Comparison of ENCODE assay signal across 1 cellular context in the genomic region with DNA sequence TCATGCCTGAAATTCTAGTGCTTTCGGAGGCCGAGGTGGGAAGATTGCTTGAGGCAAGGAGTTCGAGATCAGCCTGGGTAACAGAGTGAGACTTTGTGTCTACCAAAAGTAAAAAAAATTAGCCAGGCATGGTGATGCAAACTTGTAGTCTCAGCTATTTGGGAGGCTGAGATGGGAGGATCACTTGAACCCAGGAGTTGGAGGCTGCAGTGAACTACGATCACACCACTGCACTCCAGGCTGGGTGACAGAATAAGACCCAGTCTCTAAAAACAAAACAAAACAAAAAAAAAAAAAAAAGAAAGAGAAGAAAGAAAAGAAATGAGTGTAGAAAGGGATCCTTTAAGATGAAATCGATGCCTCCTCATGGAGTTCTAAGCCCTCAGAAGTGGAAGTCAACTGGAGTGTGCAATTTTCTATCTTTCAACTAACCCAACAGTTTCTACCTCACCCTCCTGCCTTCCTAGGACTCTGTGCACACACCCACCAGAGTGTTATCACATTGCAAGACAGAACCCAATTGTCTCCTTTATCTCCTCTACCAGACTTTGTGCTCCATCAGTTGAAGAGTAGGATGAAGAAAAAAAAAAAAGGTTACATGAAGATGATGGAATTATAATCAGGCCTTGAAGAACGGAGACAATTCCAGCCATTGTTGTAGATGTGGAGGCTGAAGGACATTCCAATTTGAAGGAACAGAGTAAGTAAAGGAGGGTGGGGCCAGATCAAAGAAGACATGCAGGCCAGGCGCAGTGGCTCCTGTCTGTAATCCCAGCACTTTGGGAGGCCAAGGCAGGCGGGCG.
TF ChIP-seq lines count a peak whose summit lies in the region.

No MANE protein-coding gene starts in this region.

TF ChIP-seq in K562, 482 proteins besides CTCF, POLR2A, EP300 and RAD21 (continued from another document and continues in another):
- TF ChIP-seq, protein P1, sequence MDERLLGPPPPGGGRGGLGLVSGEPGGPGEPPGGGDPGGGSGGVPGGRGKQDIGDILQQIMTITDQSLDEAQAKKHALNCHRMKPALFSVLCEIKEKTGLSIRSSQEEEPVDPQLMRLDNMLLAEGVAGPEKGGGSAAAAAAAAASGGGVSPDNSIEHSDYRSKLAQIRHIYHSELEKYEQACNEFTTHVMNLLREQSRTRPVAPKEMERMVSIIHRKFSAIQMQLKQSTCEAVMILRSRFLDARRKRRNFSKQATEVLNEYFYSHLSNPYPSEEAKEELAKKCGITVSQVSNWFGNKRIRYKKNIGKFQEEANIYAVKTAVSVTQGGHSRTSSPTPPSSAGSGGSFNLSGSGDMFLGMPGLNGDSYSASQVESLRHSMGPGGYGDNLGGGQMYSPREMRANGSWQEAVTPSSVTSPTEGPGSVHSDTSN (CRISPR knock-in tag; IDR thresholded peaks at IDR 0.05; ENCODE audit: low read depth): no peak
- TF ChIP-seq, protein P1 (tag; conservative IDR thresholded peaks at IDR 0.05; ENCODE audit: low read depth): peak; percentile 61; the same call in 1 of the 2 replicates
- TF ChIP-seq, protein P2, sequence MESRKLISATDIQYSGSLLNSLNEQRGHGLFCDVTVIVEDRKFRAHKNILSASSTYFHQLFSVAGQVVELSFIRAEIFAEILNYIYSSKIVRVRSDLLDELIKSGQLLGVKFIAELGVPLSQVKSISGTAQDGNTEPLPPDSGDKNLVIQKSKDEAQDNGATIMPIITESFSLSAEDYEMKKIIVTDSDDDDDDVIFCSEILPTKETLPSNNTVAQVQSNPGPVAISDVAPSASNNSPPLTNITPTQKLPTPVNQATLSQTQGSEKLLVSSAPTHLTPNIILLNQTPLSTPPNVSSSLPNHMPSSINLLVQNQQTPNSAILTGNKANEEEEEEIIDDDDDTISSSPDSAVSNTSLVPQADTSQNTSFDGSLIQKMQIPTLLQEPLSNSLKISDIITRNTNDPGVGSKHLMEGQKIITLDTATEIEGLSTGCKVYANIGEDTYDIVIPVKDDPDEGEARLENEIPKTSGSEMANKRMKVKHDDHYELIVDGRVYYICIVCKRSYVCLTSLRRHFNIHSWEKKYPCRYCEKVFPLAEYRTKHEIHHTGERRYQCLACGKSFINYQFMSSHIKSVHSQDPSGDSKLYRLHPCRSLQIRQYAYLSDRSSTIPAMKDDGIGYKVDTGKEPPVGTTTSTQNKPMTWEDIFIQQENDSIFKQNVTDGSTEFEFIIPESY (CRISPR knock-in tag; IDR thresholded peaks at IDR 0.05): no peak
- TF ChIP-seq MBD2 (IDR thresholded peaks at IDR 0.05; ENCODE audit: borderline replicate concordance, low read depth): 0 out of 2 replicates have a peak, but pooled peaks have one; percentile 50
- TF ChIP-seq SMARCA4 (IDR thresholded peaks at IDR 0.05): peak; percentile 98
- TF ChIP-seq GATAD2B (IDR thresholded peaks at IDR 0.05; ENCODE audit: borderline replicate concordance): no peak; the same call in 1 of the 2 replicates
- TF ChIP-seq, protein P3, sequence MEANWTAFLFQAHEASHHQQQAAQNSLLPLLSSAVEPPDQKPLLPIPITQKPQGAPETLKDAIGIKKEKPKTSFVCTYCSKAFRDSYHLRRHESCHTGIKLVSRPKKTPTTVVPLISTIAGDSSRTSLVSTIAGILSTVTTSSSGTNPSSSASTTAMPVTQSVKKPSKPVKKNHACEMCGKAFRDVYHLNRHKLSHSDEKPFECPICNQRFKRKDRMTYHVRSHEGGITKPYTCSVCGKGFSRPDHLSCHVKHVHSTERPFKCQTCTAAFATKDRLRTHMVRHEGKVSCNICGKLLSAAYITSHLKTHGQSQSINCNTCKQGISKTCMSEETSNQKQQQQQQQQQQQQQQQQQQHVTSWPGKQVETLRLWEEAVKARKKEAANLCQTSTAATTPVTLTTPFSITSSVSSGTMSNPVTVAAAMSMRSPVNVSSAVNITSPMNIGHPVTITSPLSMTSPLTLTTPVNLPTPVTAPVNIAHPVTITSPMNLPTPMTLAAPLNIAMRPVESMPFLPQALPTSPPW (CRISPR knock-in tag; IDR thresholded peaks at IDR 0.05): peak; percentile 56
- peak; percentile 92 for TF ChIP-seq POLR2AphosphoS5 (IDR thresholded peaks at IDR 0.05; ENCODE audit: control insufficient read depth, insufficient read depth, low read depth, low read length)
- TF ChIP-seq, protein P4, sequence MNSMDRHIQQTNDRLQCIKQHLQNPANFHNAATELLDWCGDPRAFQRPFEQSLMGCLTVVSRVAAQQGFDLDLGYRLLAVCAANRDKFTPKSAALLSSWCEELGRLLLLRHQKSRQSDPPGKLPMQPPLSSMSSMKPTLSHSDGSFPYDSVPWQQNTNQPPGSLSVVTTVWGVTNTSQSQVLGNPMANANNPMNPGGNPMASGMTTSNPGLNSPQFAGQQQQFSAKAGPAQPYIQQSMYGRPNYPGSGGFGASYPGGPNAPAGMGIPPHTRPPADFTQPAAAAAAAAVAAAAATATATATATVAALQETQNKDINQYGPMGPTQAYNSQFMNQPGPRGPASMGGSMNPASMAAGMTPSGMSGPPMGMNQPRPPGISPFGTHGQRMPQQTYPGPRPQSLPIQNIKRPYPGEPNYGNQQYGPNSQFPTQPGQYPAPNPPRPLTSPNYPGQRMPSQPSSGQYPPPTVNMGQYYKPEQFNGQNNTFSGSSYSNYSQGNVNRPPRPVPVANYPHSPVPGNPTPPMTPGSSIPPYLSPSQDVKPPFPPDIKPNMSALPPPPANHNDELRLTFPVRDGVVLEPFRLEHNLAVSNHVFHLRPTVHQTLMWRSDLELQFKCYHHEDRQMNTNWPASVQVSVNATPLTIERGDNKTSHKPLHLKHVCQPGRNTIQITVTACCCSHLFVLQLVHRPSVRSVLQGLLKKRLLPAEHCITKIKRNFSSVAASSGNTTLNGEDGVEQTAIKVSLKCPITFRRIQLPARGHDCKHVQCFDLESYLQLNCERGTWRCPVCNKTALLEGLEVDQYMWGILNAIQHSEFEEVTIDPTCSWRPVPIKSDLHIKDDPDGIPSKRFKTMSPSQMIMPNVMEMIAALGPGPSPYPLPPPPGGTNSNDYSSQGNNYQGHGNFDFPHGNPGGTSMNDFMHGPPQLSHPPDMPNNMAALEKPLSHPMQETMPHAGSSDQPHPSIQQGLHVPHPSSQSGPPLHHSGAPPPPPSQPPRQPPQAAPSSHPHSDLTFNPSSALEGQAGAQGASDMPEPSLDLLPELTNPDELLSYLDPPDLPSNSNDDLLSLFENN (IDR thresholded peaks at IDR 0.05; ENCODE audit: low read depth in 2 of 2, low read length in 2 of 2): peak in 1 of 2 experiments; percentile 64; a peak in 1 of 4 replicates
- peak; percentile 87 for TF ChIP-seq NFIC (IDR thresholded peaks at IDR 0.05)
- no peak for TF ChIP-seq ETV1 (tag; conservative IDR thresholded peaks at IDR 0.05; ENCODE audit: low read depth)
- peak; percentile 75; the same call in 1 of the 2 replicates for TF ChIP-seq LARP7 (IDR thresholded peaks at IDR 0.05)
- TF ChIP-seq, protein P5, sequence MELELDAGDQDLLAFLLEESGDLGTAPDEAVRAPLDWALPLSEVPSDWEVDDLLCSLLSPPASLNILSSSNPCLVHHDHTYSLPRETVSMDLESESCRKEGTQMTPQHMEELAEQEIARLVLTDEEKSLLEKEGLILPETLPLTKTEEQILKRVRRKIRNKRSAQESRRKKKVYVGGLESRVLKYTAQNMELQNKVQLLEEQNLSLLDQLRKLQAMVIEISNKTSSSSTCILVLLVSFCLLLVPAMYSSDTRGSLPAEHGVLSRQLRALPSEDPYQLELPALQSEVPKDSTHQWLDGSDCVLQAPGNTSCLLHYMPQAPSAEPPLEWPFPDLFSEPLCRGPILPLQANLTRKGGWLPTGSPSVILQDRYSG (tag; conservative IDR thresholded peaks at IDR 0.05; ENCODE audit: low read depth): no peak
- peak; percentile 93 for TF ChIP-seq MTA2 (IDR thresholded peaks at IDR 0.05; ENCODE audit: low read depth)
- no peak for TF ChIP-seq TAF7 (tag; IDR thresholded peaks at IDR 0.05)
- no peak for TF ChIP-seq FOXJ3 (CRISPR knock-in tag; IDR thresholded peaks at IDR 0.05)
- TF ChIP-seq BDP1 (IDR thresholded peaks at IDR 0.05; ENCODE audit: insufficient read depth, insufficient read length): no peak
- peak; percentile 83 to 89 for TF ChIP-seq KDM1A (IDR thresholded peaks at IDR 0.05)
- TF ChIP-seq, protein P6, sequence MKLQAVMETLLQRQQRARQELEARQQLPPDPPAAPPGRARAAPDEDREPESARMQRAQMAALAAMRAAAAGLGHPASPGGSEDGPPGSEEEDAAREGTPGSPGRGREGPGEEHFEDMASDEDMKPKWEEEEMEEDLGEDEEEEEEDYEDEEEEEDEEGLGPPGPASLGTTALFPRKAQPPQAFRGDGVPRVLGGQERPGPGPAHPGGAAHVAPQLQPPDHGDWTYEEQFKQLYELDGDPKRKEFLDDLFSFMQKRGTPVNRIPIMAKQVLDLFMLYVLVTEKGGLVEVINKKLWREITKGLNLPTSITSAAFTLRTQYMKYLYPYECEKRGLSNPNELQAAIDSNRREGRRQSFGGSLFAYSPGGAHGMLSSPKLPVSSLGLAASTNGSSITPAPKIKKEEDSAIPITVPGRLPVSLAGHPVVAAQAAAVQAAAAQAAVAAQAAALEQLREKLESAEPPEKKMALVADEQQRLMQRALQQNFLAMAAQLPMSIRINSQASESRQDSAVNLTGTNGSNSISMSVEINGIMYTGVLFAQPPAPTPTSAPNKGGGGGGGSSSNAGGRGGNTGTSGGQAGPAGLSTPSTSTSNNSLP (IDR thresholded peaks at IDR 0.05; ENCODE audit: borderline replicate concordance, low read depth, low read length): peak; percentile 91; the same call in 1 of the 2 replicates
- no peak for TF ChIP-seq NR3C1 (CRISPR knock-in tag; IDR thresholded peaks at IDR 0.05)
- TF ChIP-seq ZNF766 (CRISPR knock-in tag; conservative IDR thresholded peaks at IDR 0.05): peak; percentile 67; the same call in 1 of the 2 replicates
- TF ChIP-seq ZNF583 (CRISPR knock-in tag; IDR thresholded peaks at IDR 0.05): no peak
- no peak for TF ChIP-seq ZNF436 (CRISPR knock-in tag; IDR thresholded peaks at IDR 0.05)
- TF ChIP-seq, protein P7, sequence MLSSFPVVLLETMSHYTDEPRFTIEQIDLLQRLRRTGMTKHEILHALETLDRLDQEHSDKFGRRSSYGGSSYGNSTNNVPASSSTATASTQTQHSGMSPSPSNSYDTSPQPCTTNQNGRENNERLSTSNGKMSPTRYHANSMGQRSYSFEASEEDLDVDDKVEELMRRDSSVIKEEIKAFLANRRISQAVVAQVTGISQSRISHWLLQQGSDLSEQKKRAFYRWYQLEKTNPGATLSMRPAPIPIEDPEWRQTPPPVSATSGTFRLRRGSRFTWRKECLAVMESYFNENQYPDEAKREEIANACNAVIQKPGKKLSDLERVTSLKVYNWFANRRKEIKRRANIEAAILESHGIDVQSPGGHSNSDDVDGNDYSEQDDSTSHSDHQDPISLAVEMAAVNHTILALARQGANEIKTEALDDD (IDR thresholded peaks at IDR 0.05): peak; percentile 79; the same call in 1 of the 2 replicates
- TF ChIP-seq ZNF212 (CRISPR knock-in tag; IDR thresholded peaks at IDR 0.05): no peak
- TF ChIP-seq MECOM (CRISPR knock-in tag; IDR thresholded peaks at IDR 0.05): peak; percentile 84
- TF ChIP-seq HDAC3 (IDR thresholded peaks at IDR 0.05; ENCODE audit: borderline replicate concordance, partially characterized antibody): peak; percentile 47
- no peak for TF ChIP-seq XRCC4 (IDR thresholded peaks at IDR 0.05; ENCODE audit: extremely low read depth, insufficient read depth, insufficient read length)
- TF ChIP-seq ZKSCAN1 (IDR thresholded peaks at IDR 0.05; ENCODE audit: low read depth, low read length): no peak
- 0 out of 2 replicates have a peak, but pooled peaks have one; percentile 12 for TF ChIP-seq DMBX1 (CRISPR knock-in tag; IDR thresholded peaks at IDR 0.05; ENCODE audit: borderline replicate concordance)
- TF ChIP-seq CBFA2T3 (IDR thresholded peaks at IDR 0.05): peak; percentile 98
- TF ChIP-seq FUS (optimal IDR thresholded peaks at IDR 0.05; ENCODE audit: low read depth, low read length): no peak
- TF ChIP-seq DIDO1 (tag; IDR thresholded peaks at IDR 0.05; ENCODE audit: low read depth): 0 out of 2 replicates have a peak, but pooled peaks have one; percentile 41
- peak; percentile 18; the same call in 1 of the 2 replicates for TF ChIP-seq TRIM28 (IDR thresholded peaks at IDR 0.05)
- TF ChIP-seq, protein P8, sequence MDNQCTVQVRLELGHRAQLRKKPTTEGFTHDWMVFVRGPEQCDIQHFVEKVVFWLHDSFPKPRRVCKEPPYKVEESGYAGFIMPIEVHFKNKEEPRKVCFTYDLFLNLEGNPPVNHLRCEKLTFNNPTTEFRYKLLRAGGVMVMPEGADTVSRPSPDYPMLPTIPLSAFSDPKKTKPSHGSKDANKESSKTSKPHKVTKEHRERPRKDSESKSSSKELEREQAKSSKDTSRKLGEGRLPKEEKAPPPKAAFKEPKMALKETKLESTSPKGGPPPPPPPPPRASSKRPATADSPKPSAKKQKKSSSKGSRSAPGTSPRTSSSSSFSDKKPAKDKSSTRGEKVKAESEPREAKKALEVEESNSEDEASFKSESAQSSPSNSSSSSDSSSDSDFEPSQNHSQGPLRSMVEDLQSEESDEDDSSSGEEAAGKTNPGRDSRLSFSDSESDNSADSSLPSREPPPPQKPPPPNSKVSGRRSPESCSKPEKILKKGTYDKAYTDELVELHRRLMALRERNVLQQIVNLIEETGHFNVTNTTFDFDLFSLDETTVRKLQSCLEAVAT (IDR thresholded peaks at IDR 0.05): 0 out of 4 replicates have a peak, but pooled peaks of 1 of the 2 experiments have one; percentile 61
- TF ChIP-seq, protein P9, sequence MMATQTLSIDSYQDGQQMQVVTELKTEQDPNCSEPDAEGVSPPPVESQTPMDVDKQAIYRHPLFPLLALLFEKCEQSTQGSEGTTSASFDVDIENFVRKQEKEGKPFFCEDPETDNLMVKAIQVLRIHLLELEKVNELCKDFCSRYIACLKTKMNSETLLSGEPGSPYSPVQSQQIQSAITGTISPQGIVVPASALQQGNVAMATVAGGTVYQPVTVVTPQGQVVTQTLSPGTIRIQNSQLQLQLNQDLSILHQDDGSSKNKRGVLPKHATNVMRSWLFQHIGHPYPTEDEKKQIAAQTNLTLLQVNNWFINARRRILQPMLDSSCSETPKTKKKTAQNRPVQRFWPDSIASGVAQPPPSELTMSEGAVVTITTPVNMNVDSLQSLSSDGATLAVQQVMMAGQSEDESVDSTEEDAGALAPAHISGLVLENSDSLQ (IDR thresholded peaks at IDR 0.05): peak; percentile 44; the same call in 1 of the 2 replicates
- TF ChIP-seq ZNF174 (CRISPR knock-in tag; IDR thresholded peaks at IDR 0.05): peak; percentile 47; the same call in 1 of the 2 replicates
- TF ChIP-seq, protein P10, sequence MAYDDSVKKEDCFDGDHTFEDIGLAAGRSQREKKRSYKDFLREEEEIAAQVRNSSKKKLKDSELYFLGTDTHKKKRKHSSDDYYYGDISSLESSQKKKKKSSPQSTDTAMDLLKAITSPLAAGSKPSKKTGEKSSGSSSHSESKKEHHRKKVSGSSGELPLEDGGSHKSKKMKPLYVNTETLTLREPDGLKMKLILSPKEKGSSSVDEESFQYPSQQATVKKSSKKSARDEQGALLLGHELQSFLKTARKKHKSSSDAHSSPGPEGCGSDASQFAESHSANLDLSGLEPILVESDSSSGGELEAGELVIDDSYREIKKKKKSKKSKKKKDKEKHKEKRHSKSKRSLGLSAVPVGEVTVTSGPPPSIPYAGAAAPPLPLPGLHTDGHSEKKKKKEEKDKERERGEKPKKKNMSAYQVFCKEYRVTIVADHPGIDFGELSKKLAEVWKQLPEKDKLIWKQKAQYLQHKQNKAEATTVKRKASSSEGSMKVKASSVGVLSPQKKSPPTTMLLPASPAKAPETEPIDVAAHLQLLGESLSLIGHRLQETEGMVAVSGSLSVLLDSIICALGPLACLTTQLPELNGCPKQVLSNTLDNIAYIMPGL (CRISPR knock-in tag; IDR thresholded peaks at IDR 0.05): no peak
